Comparison of ENCODE assay signal across 25 cellular contexts in the genomic region with DNA sequence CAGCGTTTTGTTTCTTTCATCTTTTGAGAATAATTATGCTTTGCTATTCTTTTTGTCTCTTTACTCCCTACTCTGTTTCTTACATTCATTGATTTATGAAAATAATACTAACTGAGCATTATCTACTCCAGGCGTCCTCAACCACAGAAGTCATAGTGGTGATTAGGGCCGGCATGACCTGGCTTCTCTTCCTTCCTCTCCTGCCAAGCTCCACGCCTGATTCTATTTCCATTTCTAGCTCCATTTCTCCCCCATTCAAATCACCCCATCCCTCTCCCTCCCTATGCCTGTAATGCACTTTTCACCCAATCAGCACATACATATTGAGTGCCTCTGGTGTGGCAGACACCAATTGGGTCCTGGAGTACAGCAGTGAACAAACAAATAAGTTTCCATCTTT.
"Had no signal": no experiment of that assay in that cellular context is flagged by ENCODE, and none has a peak within 500 bp of the region (broad histone marks: within the 10 kb centered on the region; RNA-seq: fewer than 3 reads in every experiment).

No MANE protein-coding gene starts in this region.

- ATAC-seq: foreskin keratinocyte; gastroesophageal sphincter; naive thymus-derived CD4-positive, alpha-beta T cell had no signal

- H3K27me3 ChIP-seq: esophagus muscularis mucosa, gastroesophageal sphincter, neural progenitor cell, spleen, thyroid gland, vagina had no signal

- H3K9me3 Mint-ChIP-seq: nephron, neural progenitor cell had no signal

- H3K4me1 ChIP-seq: foreskin keratinocyte, gastroesophageal sphincter, neural progenitor cell, parathyroid adenoma, prostate gland, spleen, thyroid gland, vagina had no signal

- FAIRE-seq: endothelial cell of umbilical vein, keratinocyte had no signal

- H3K4me2 ChIP-seq: neural progenitor cell had no signal

- H3K36me3 Mint-ChIP-seq: naive thymus-derived CD4-positive, alpha-beta T cell; neural progenitor cell had no signal

- H3K4me3 Mint-ChIP-seq: naive thymus-derived CD4-positive, alpha-beta T cell; nephron; neural progenitor cell had no signal

- H2AFZ ChIP-seq: neural progenitor cell, parathyroid adenoma had no signal

- H3K4me1 Mint-ChIP-seq: naive thymus-derived CD4-positive, alpha-beta T cell; nephron; neural progenitor cell had no signal

- H3K9me3 ChIP-seq: esophagus muscularis mucosa, gastroesophageal sphincter, prostate gland, spleen, stomach, thyroid gland, vagina had no signal

- DNase-seq: dermis blood vessel endothelial cell; effector memory CD4-positive, alpha-beta T cell; foreskin keratinocyte; mesenchymal stem cell; midbrain; naive thymus-derived CD4-positive, alpha-beta T cell; right cardiac atrium; spleen; stimulated activated CD4-positive, alpha-beta T cell treated with anti-CD3 and anti-CD28 coated beads, Interleukin-2, amount 100 ng/mL, for 48 hours; stimulated activated CD8-positive, alpha-beta memory T cell treated with anti-CD3 and anti-CD28 coated beads, Interleukin-4, amount 100 ng/mL, for 48 hours; stimulated activated naive CD4-positive, alpha-beta T cell; stomach; thyroid gland; trophoblast cell had no signal

- H3K79me2 ChIP-seq: parathyroid adenoma had no signal

- H3K36me3 ChIP-seq: esophagus muscularis mucosa, gastroesophageal sphincter, neural progenitor cell, prostate gland, spleen, stomach, thyroid gland, vagina had no signal

- H3K27ac ChIP-seq: coronary artery, esophagus muscularis mucosa, foreskin keratinocyte, gastroesophageal sphincter, neural progenitor cell, parathyroid adenoma, prostate gland, skin epidermis, spleen, stomach, thyroid gland, vagina had no signal

- H3K4me3 ChIP-seq: coronary artery, esophagus muscularis mucosa, gastroesophageal sphincter, neural progenitor cell, prostate gland, skin epidermis, spleen, stomach, thyroid gland, vagina had no signal

- H3K9ac ChIP-seq: neural progenitor cell, parathyroid adenoma had no signal

- H3K27ac Mint-ChIP-seq: naive thymus-derived CD4-positive, alpha-beta T cell; nephron; neural progenitor cell had no signal
